8 cellular contexts compared by ENCODE assay signal in the genomic region with DNA sequence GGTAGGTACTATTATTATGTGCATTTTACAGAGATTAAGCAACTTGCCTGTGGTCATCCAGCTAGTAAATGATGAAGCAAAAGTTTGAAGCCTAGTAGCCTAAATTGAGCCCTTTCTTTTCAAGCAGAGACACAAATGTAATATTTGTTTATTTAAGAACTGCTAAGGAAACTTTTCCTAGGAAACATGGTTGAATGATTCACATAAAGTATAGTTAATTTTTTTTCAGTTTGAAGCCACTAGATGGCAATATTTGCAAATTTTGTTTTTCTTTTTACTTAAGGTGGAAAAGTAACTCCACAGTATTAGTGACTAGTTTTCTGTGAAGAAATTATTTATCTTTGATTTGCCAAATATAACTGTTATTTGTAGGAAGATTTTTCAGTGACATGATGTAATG. TPM values are rescaled to one million over a fixed set of nuclear protein-coding genes. Genes with fewer than 3 reads are reported as not detected.
DNase-seq lines count a peak whose midpoint lies in the region; ATAC-seq, FAIRE-seq and TF ChIP-seq lines count a peak whose summit lies in the region.

No MANE protein-coding gene starts in this region.

- H2AFZ ChIP-seq in osteoblast (ENCODE audit: low read length), result no peak overlapping the region

- H3K79me2 ChIP-seq in osteoblast (ENCODE audit: insufficient read depth, low read length), result no peaks in the 10 kb centered on the region

- ATAC-seq in HG02759 (IDR thresholded peaks at IDR 0.05; ENCODE audit: unreplicated experiment), result no peak

- FAIRE-seq in G401.6 (lab: Jason Lieb, UNC), result peak; percentile 97

- H3K9me3 ChIP-seq in osteoblast (ENCODE audit: low read depth, low read length), result no peaks in the 10 kb centered on the region

- H3K27me3 ChIP-seq in osteoblast (ENCODE audit: insufficient read depth, low read length), result no peaks in the 10 kb centered on the region

- TF ChIP-seq CTCF in cardiac fibroblast (IDR thresholded peaks at IDR 0.05; ENCODE audit: low read depth, low read length) (peak; percentile 10), osteoblast (IDR thresholded peaks at IDR 0.05; ENCODE audit: extremely low read depth, low read depth, low read length) (peak; percentile 51)

- H3K27ac ChIP-seq in osteoblast (ENCODE audit: low read depth, low read length), result peak overlapping the region; percentile 26

- no peaks in the 10 kb centered on the region for H4K20me1 ChIP-seq in osteoblast (ENCODE audit: insufficient read depth, low read length)

- H3K4me3 ChIP-seq in cardiac fibroblast (replicated peaks in 1 of 2; ENCODE audit: low read depth in 2 of 2, low read length in 2 of 2), result no peak overlapping the region
- H3K4me3 ChIP-seq in osteoblast (ENCODE audit: insufficient read depth, low read length), result no peak overlapping the region

- H3K4me2 ChIP-seq in osteoblast (ENCODE audit: insufficient read depth, low read length), result peak overlapping the region; percentile 44

- H3K4me1 ChIP-seq in osteoblast (ENCODE audit: insufficient read depth, low read length), result peaks cover 22% of the 10 kb centered on the region

- DNase-seq in NCI-H1105 (lab: John Stamatoyannopoulos, UW) (peak; percentile 0), cardiac fibroblast (ENCODE audit: low read depth in 2 of 2) (peak; percentile 57 to 73), osteoblast (ENCODE audit: insufficient read length, low spot score, missing footprints) (no peak), NCI-H187 (lab: John Stamatoyannopoulos, UW) (no peak), iPS-NIHi11 (ENCODE audit: low spot score) (no peak)
- no peak for DNase-seq in activated CD4-positive, alpha-beta T cell treated with anti-CD3 and anti-CD28 coated beads for 1 hour

- H3K36me3 ChIP-seq in osteoblast (ENCODE audit: insufficient read depth, low read length), result no peaks in the 10 kb centered on the region

RNA-seq across cellular contexts. Expression of a gene that starts 52.8 kb away (rescaled TPM):
- total RNA-seq in osteoblast, result 49.9 and 53.0 TPM in 2 replicates

Comparison
In these comparisons a context has a peak if more than half of its experiments do, and no peak if none do; other contexts are left out.
1. DNase-seq: peak in NCI-H1105 (single experiment) and cardiac fibroblast (2 of 2); none in osteoblast (single experiment), activated CD4-positive, alpha-beta T cell treated with anti-CD3 and anti-CD28 coated beads for 1 hour (single experiment), NCI-H187 (0 of 2) and iPS-NIHi11 (single experiment).